ENCODE assay signal across 28 cellular contexts in genomic region chr14:45680531-45680930, GRCh38.
A peak's percentile ranks its signal among the peaks of the same experiment; 100 is the strongest.
DNase-seq lines count a peak whose midpoint lies in the region; ATAC-seq and TF ChIP-seq lines count a peak whose summit lies in the region.
"Had no signal": no experiment of that assay in that cellular context is flagged by ENCODE, and none has a peak within 500 bp of the region (broad histone marks: within the 10 kb centered on the region; RNA-seq: fewer than 3 reads in every experiment).

No MANE protein-coding gene starts in this region.

- H3K27me3 Mint-ChIP-seq in HFFc6 (ENCODE audit: insufficient read depth) (no peaks in the 10 kb centered on the region), neural progenitor cell (ENCODE audit: insufficient read depth, low read depth) (no peaks in the 10 kb centered on the region)
- H3K27me3 Mint-ChIP-seq: activated CD4-positive, alpha-beta memory T cell treated with anti-CD3 and anti-CD28 coated beads, Interleukin-2, amount 10 ng/mL, durations not matched to agents 7 days and 5 days; B cell; brain; stimulated activated naive CD8-positive, alpha-beta T cell treated with anti-CD3 and anti-CD28 coated beads, Interleukin-15, Interleukin-2, amounts not matched to agents 100 ng/mL and 50 ng/mL, for 24 hours had no signal

- H3K36me3 ChIP-seq in A673 (ENCODE audit: insufficient read depth, low read length, poor library complexity, severe bottlenecking): no peaks in the 10 kb centered on the region
- no peaks in the 10 kb centered on the region for H3K36me3 ChIP-seq in mammary epithelial cell (ENCODE audit: insufficient read depth, low read length)
- no peaks in the 10 kb centered on the region for H3K36me3 ChIP-seq in neural progenitor cell
- H3K36me3 ChIP-seq: adrenal gland had no signal

- POLR2A ChIA-PET in A673 (lab: Charles Lee; ENCODE audit: low non-redundant PET): no interaction called here

- no peak overlapping the region for H3K27ac ChIP-seq in A673 (ENCODE audit: low read depth, low read length, poor library complexity, severe bottlenecking)
- H3K27ac ChIP-seq in mammary epithelial cell (ENCODE audit: insufficient read depth, low read depth, low read length): peak overlapping the region; percentile 57
- no peak overlapping the region for H3K27ac ChIP-seq in neural progenitor cell
- H3K27ac ChIP-seq: adrenal gland, HL-60, testis had no signal

- dilution Hi-C loops in mammary epithelial cell (cut with HindIII; ENCODE audit: low sequenced_read_pairs): no loop called here

- intact Hi-C loops in A673 (cut with micrococcal nuclease; ENCODE audit: unreplicated experiment): no loop called here
- intact Hi-C loops in mammary epithelial cell (cut with micrococcal nuclease): no loop called here

- H3K27me3 ChIP-seq in A673 (replicated peaks; ENCODE audit: insufficient read depth, low read depth, low read length, poor library complexity) (no peaks in the 10 kb centered on the region), mammary epithelial cell (ENCODE audit: insufficient read depth, low read length) (no peaks in the 10 kb centered on the region), neural progenitor cell (no peaks in the 10 kb centered on the region)
- H3K27me3 ChIP-seq: adrenal gland, testis had no signal

- peak overlapping the region; percentile 48 for H3K4me3 Mint-ChIP-seq in HFFc6
- no peak overlapping the region for H3K4me3 Mint-ChIP-seq in neural progenitor cell
- H3K4me3 Mint-ChIP-seq: activated CD4-positive, alpha-beta memory T cell treated with anti-CD3 and anti-CD28 coated beads, Interleukin-2, amount 10 ng/mL, durations not matched to agents 7 days and 5 days; activated T-helper 1 cell treated with anti-CD3 and anti-CD28 coated beads, Interleukin-12 subunit alpha, Interleukin-12 subunit beta, Interleukin-2, Interleukin-4 antibody, amounts not matched to agents 30 ng/mL and 10 ng/mL and 1 ng/mL, durations not matched to agents 14 hours and 24 hours and 36 hours; B cell; brain; CD8-positive, alpha-beta T cell; nephron progenitor cell; stimulated activated naive CD8-positive, alpha-beta T cell treated with anti-CD3 and anti-CD28 coated beads, Interleukin-15, Interleukin-2, amounts not matched to agents 100 ng/mL and 50 ng/mL, for 24 hours; T-helper 2 cell treated with Interferon-gamma antibody and Interleukin-4, amounts not matched to agents 5 μg/mL and 100 μg/mL, for 36 hours had no signal

- peak overlapping the region; percentile 50 for H3K4me2 ChIP-seq in mammary epithelial cell (ENCODE audit: insufficient read depth, low read depth, low read length)
- no peak overlapping the region for H3K4me2 ChIP-seq in neural progenitor cell

- ATAC-seq in activated naive CD4-positive, alpha-beta T cell treated with anti-CD3 and anti-CD28 coated beads, Interleukin-2, amount 50 U/mL, for 72 hours: no peak
- ATAC-seq: CD8-positive, alpha-beta T cell had no signal

- H2AFZ ChIP-seq in mammary epithelial cell (ENCODE audit: low read depth, low read length) (peak overlapping the region; percentile 20), neural progenitor cell (replicated peaks) (peak overlapping the region; percentile 23)

- H4K20me1 ChIP-seq in mammary epithelial cell (ENCODE audit: insufficient read depth, low read length): no peaks in the 10 kb centered on the region
- no peaks in the 10 kb centered on the region for H4K20me1 ChIP-seq in neural progenitor cell (ENCODE audit: low read depth)

- TF ChIP-seq CTCF in A673 (conservative IDR thresholded peaks at IDR 0.05; ENCODE audit: low read depth, low read length) (no peak), HFFc6 (IDR thresholded peaks at IDR 0.05) (no peak), mammary epithelial cell (conservative IDR thresholded peaks at IDR 0.05 in 1 of 2, IDR thresholded peaks at IDR 0.05 in 1 of 2; ENCODE audit: extremely low read depth in 1 of 2, insufficient read depth in 1 of 2, low read depth in 1 of 2, low read length in 2 of 2) (no peak), neural progenitor cell (IDR thresholded peaks at IDR 0.05) (no peak)

- H3F3A ChIP-seq in neural progenitor cell (ENCODE audit: low read depth): no peaks in the 10 kb centered on the region

- CTCF ChIA-PET in A673 (lab: Charles Lee) (no interaction called here), mammary epithelial cell (lab: Charles Lee; ENCODE audit: low non-redundant PET) (interaction anchor here (0.6 to 0.7 kb wide), 2 partner anchors 44 to 69 kb away, joined by 3 to 4 read pairs; no protein-coding TSS in a partner anchor)

- in situ Hi-C loops in mammary epithelial cell (cut with MboI; ENCODE audit: low sequenced_read_pairs in 2 of 2): no loop called here

- no peaks in the 10 kb centered on the region for H3K9me3 Mint-ChIP-seq in HFFc6
- H3K9me3 Mint-ChIP-seq in neural progenitor cell: peaks cover 8% of the 10 kb centered on the region
- H3K9me3 Mint-ChIP-seq in activated naive CD4-positive, alpha-beta T cell treated with anti-CD3 and anti-CD28 coated beads, Interleukin-2, amount 50 U/mL, for 72 hours: peaks cover 7 to 9% of the 10 kb centered on the region in 2 donors

- H3K27ac Mint-ChIP-seq in HFFc6: peak overlapping the region; percentile 78
- H3K27ac Mint-ChIP-seq in neural progenitor cell: no peak overlapping the region
- no peak overlapping the region for H3K27ac Mint-ChIP-seq in activated naive CD4-positive, alpha-beta T cell treated with anti-CD3 and anti-CD28 coated beads, Interleukin-2, amount 50 U/mL, for 72 hours
- H3K27ac Mint-ChIP-seq: activated CD4-positive, alpha-beta memory T cell treated with anti-CD3 and anti-CD28 coated beads, Interleukin-2, amount 10 ng/mL, durations not matched to agents 7 days and 5 days; activated T-helper 1 cell treated with anti-CD3 and anti-CD28 coated beads, Interleukin-12 subunit alpha, Interleukin-12 subunit beta, Interleukin-2, Interleukin-4 antibody, amounts not matched to agents 30 ng/mL and 10 ng/mL and 1 ng/mL, durations not matched to agents 14 hours and 24 hours and 36 hours; B cell; brain; CD8-positive, alpha-beta T cell; nephron progenitor cell; stimulated activated naive CD8-positive, alpha-beta T cell treated with anti-CD3 and anti-CD28 coated beads, Interleukin-15, Interleukin-2, amounts not matched to agents 100 ng/mL and 50 ng/mL, for 24 hours; T-helper 2 cell treated with Interferon-gamma antibody and Interleukin-4, amounts not matched to agents 5 μg/mL and 100 μg/mL, for 36 hours had no signal

- DNase-seq in A673 (ENCODE audit: low spot score) (peak; percentile 4), HFFc6 (no peak), mammary epithelial cell (no peak), neural progenitor cell (ENCODE audit: low spot score) (peak; percentile 9), D341Med (ENCODE audit: low spot score) (no peak), DMS 273 (lab: John Stamatoyannopoulos, UW; ENCODE audit: unreplicated experiment) (no peak)
- no peak for DNase-seq in stimulated activated CD4-positive, alpha-beta T cell treated with anti-CD3 and anti-CD28 coated beads, Interleukin-15, amount 100 ng/mL, for 24 hours
- no peak for DNase-seq in activated naive CD4-positive, alpha-beta T cell treated with anti-CD3 and anti-CD28 coated beads, Interleukin-2, amount 50 U/mL, for 72 hours (ENCODE audit: low spot score in 2 of 2)
- DNase-seq: activated CD4-positive, alpha-beta memory T cell treated with anti-CD3 and anti-CD28 coated beads, Interleukin-2, amount 10 ng/mL, durations not matched to agents 7 days and 5 days; activated CD4-positive, alpha-beta T cell treated with anti-CD3 and anti-CD28 coated beads for 1 hour; activated CD8-positive, alpha-beta memory T cell treated with anti-CD3 and anti-CD28 coated beads, Interleukin-2, amount 50 U/mL, for 4 hours; activated naive CD4-positive, alpha-beta T cell treated with Interleukin-2 at 50 U/mL for 16 hours; adrenal gland; CD8-positive, alpha-beta T cell; KBM-7; NCI-H1092 treated with DMSO at 0.1 percent for 48 hours; NCI-H1694 treated with DMSO at 0.1 percent for 48 hours; NCI-H2171 treated with DMSO at 0.1 percent for 48 hours; NCI-H510A treated with DMSO at 0.1 percent for 48 hours; nephron progenitor cell; stimulated activated CD4-positive, alpha-beta T cell treated with anti-CD3 and anti-CD28 coated beads, Interleukin-2, amount 100 ng/mL, for 24 hours; testis had no signal

- no peaks in the 10 kb centered on the region for H3K4me1 ChIP-seq in A673 (ENCODE audit: insufficient read depth, low read length, poor library complexity, severe bottlenecking)
- peaks cover 14% of the 10 kb centered on the region for H3K4me1 ChIP-seq in mammary epithelial cell (ENCODE audit: insufficient read depth, low read length)
- H3K4me1 ChIP-seq in neural progenitor cell: no peaks in the 10 kb centered on the region
- H3K4me1 ChIP-seq: testis had no signal

- no peaks in the 10 kb centered on the region for H3K79me2 ChIP-seq in mammary epithelial cell (ENCODE audit: insufficient read depth, low read length)
- no peaks in the 10 kb centered on the region for H3K79me2 ChIP-seq in neural progenitor cell (ENCODE audit: low read depth)

- H3K36me3 Mint-ChIP-seq in HFFc6 (ENCODE audit: low read depth) (no peaks in the 10 kb centered on the region), neural progenitor cell (no peaks in the 10 kb centered on the region)
- no peaks in the 10 kb centered on the region for H3K36me3 Mint-ChIP-seq in activated naive CD4-positive, alpha-beta T cell treated with anti-CD3 and anti-CD28 coated beads, Interleukin-2, amount 50 U/mL, for 72 hours
- H3K36me3 Mint-ChIP-seq: brain; CD8-positive, alpha-beta T cell had no signal

- no TSS peak for BruUV-seq in A673 (replicated peaks; lab: Mats Ljungman, UMichigan)
- BruUV-seq in mammary epithelial cell (replicated peaks; lab: Mats Ljungman, UMichigan): no TSS peak

- peaks cover 8% of the 10 kb centered on the region for H3K9me3 ChIP-seq in A673 (ENCODE audit: low read depth, low read length, poor library complexity, severe bottlenecking)
- no peaks in the 10 kb centered on the region for H3K9me3 ChIP-seq in mammary epithelial cell (replicated peaks; ENCODE audit: insufficient read depth, low read length)
- peaks cover 8% of the 10 kb centered on the region for H3K9me3 ChIP-seq in neural progenitor cell (ENCODE audit: low read depth)
- H3K9me3 ChIP-seq: adrenal gland, testis had no signal

- H3K9ac ChIP-seq in mammary epithelial cell (ENCODE audit: insufficient read depth, low read length): no peak overlapping the region
- no peak overlapping the region for H3K9ac ChIP-seq in neural progenitor cell

- H3K4me1 Mint-ChIP-seq in HFFc6 (ENCODE audit: low read depth) (peaks cover 43% of the 10 kb centered on the region), neural progenitor cell (peaks cover 7% of the 10 kb centered on the region)
- H3K4me1 Mint-ChIP-seq: activated CD4-positive, alpha-beta memory T cell treated with anti-CD3 and anti-CD28 coated beads, Interleukin-2, amount 10 ng/mL, durations not matched to agents 7 days and 5 days; B cell; nephron progenitor cell had no signal

- H3K4me3 ChIP-seq in A673 (ENCODE audit: low read depth, low read length, poor library complexity, severe bottlenecking) (no peak overlapping the region), mammary epithelial cell (replicated peaks in 1 of 3; ENCODE audit: insufficient read depth in 1 of 3, low read depth in 2 of 3, low read length in 3 of 3) (no peak overlapping the region), neural progenitor cell (no peak overlapping the region)
- H3K4me3 ChIP-seq: adrenal gland, testis had no signal

Comparison
In these comparisons a context has a peak if more than half of its experiments do, and no peak if none do; other contexts are left out.
1. DNase-seq: peak in A673 (single experiment) and neural progenitor cell (single experiment); none in HFFc6 (single experiment), mammary epithelial cell (single experiment), D341Med (single experiment), stimulated activated CD4-positive, alpha-beta T cell treated with anti-CD3 and anti-CD28 coated beads, Interleukin-15, amount 100 ng/mL, for 24 hours (single experiment), DMS 273 (single experiment) and activated naive CD4-positive, alpha-beta T cell treated with anti-CD3 and anti-CD28 coated beads, Interleukin-2, amount 50 U/mL, for 72 hours (0 of 2).